In genomic region chr11:3959015-3959917, GRCh38 we compare ENCODE assay signal across 9 cellular contexts.
A peak's percentile ranks its signal among the peaks of the same experiment; 100 is the strongest.
DNase-seq lines count a peak whose midpoint lies in the region; ATAC-seq and TF ChIP-seq lines count a peak whose summit lies in the region.
"Had no signal": no experiment of that assay in that cellular context is flagged by ENCODE, and none has a peak within 500 bp of the region (broad histone marks: within the 10 kb centered on the region; RNA-seq: fewer than 3 reads in every experiment).

No MANE protein-coding gene starts in this region.

- ATAC-seq in HG03575 (IDR thresholded peaks at IDR 0.05; ENCODE audit: extremely low read depth, insufficient number of reproducible peaks, low FRiP score, unreplicated experiment): peak; percentile 62

- no peak overlapping the region for H3K4me3 ChIP-seq in retinal pigment epithelial cell (ENCODE audit: low read length)
- H3K4me3 ChIP-seq: BLaER1 treated with 17β-estradiol and CSF1 and Interleukin-3, amounts not matched to agents 10 nM and 100 nM had no signal

- peak; percentile 44 for TF ChIP-seq CTCF in retinal pigment epithelial cell (conservative IDR thresholded peaks at IDR 0.05; ENCODE audit: low read depth, low read length)

- DNase-seq in NCI-H82 (lab: John Stamatoyannopoulos, UW): peak; percentile 15
- no peak for DNase-seq in NCI-H82 treated with DMSO at 0.1 percent for 48 hours (lab: John Stamatoyannopoulos, UW; ENCODE audit: unreplicated experiment)
- peak; percentile 27 for DNase-seq in cerebellar cortex (ENCODE audit: low spot score)
- peak; percentile 3 for DNase-seq in retinal pigment epithelial cell (ENCODE audit: low read depth)
- DNase-seq in NCI-H1105 (lab: John Stamatoyannopoulos, UW): no peak
- no peak for DNase-seq in SKM-1 treated with dmso at 0.1 percent for 144 hours (lab: John Stamatoyannopoulos, UW; ENCODE audit: unreplicated experiment)
- DNase-seq in activated CD4-positive, alpha-beta T cell treated with anti-CD3 and anti-CD28 coated beads, Interleukin-2, amount 50 U/mL, for 48 hours: no peak

Comparison
In these comparisons a context has a peak if more than half of its experiments do, and no peak if none do; other contexts are left out.
1. DNase-seq: peak in NCI-H82 (single experiment), cerebellar cortex (single experiment) and retinal pigment epithelial cell (single experiment); none in NCI-H82 treated with DMSO at 0.1 percent for 48 hours (single experiment), NCI-H1105 (single experiment), SKM-1 treated with dmso at 0.1 percent for 144 hours (single experiment) and activated CD4-positive, alpha-beta T cell treated with anti-CD3 and anti-CD28 coated beads, Interleukin-2, amount 50 U/mL, for 48 hours (0 of 2).